Comparison of ENCODE assay signal across 8 cellular contexts in genomic region chr10:102714621-102715455, GRCh38. TPM values are rescaled to one million over a fixed set of nuclear protein-coding genes. Genes with fewer than 3 reads are reported as not detected.
A peak's percentile ranks its signal among the peaks of the same experiment; 100 is the strongest.
DNase-seq lines count a peak whose midpoint lies in the region; ATAC-seq and TF ChIP-seq lines count a peak whose summit lies in the region.

Gene SFXN2, plus strand, starts transcription at chr10:102714636. Its CDS starts 12,001 bp downstream, at chr10:102726637.

- H3K9me3 Mint-ChIP-seq in activated naive CD4-positive, alpha-beta T cell treated with anti-CD3 and anti-CD28 coated beads, Interleukin-2, amount 50 U/mL, for 24 hours: no peaks in the 10 kb centered on the region

- H3K79me2 ChIP-seq in PC-3 (ENCODE audit: low read length): peaks cover 19% of the 10 kb centered on the region; the same call in 1 of the 2 replicates

- DNase-seq in NCI-H1417 (lab: John Stamatoyannopoulos, UW) (peak in 2 of 3 experiments; percentile 12 to 81), NCI-H1417 treated with DMSO at 0.1 percent for 48 hours (lab: John Stamatoyannopoulos, UW) (no peak), PC-3 (peak; percentile 24), glomerular visceral epithelial cell (ENCODE audit: extremely low spot score) (no peak)
- DNase-seq in stimulated activated CD4-positive, alpha-beta T cell treated with anti-CD3 and anti-CD28 coated beads, Interleukin-2, amount 100 ng/mL, for 24 hours: peak; percentile 58 to 64

- H3K27ac Mint-ChIP-seq in activated naive CD4-positive, alpha-beta T cell treated with anti-CD3 and anti-CD28 coated beads, Interleukin-2, amount 50 U/mL, for 24 hours: peak within 1 kb of the TSS; percentile 93

- peaks cover 7% of the 10 kb centered on the region for H3K36me3 Mint-ChIP-seq in activated naive CD4-positive, alpha-beta T cell treated with anti-CD3 and anti-CD28 coated beads, Interleukin-2, amount 50 U/mL, for 24 hours

- peak within 1 kb of the TSS; percentile 93 for H3K4me3 Mint-ChIP-seq in activated naive CD4-positive, alpha-beta T cell treated with anti-CD3 and anti-CD28 coated beads, Interleukin-2, amount 50 U/mL, for 24 hours

- H3K27ac ChIP-seq in PC-3 (ENCODE audit: low read length): 0 out of 2 replicates have a peak within 1 kb of the TSS, but pooled peaks have one; percentile 34

- H3K4me3 ChIP-seq in PC-3 (ENCODE audit: low read length): peak within 1 kb of the TSS; percentile 79
- peak within 1 kb of the TSS; percentile 99 for H3K4me3 ChIP-seq in iPS-18c (ENCODE audit: insufficient read depth, low read depth, low read length)

- H3K27me3 ChIP-seq in PC-3 (ENCODE audit: low read length): no peaks in the 10 kb centered on the region

- ATAC-seq in HG02571 (IDR thresholded peaks at IDR 0.05; ENCODE audit: unreplicated experiment): peak; percentile 14
- peak; percentile 23 for ATAC-seq in PC-3

- H4K20me1 ChIP-seq in PC-3 (ENCODE audit: low read length): no peaks in the 10 kb centered on the region

- TF ChIP-seq CTCF in PC-3 (conservative IDR thresholded peaks at IDR 0.05; ENCODE audit: low read depth, low read length): 0 out of 2 replicates have a peak, but pooled peaks have one; percentile 23

- H3K9me3 ChIP-seq in PC-3 (ENCODE audit: low read length) (no peaks in the 10 kb centered on the region), iPS-18c (ENCODE audit: control insufficient read depth, insufficient read depth, low read length) (no peaks in the 10 kb centered on the region)

- H2AFZ ChIP-seq in PC-3 (ENCODE audit: low read length): peak within 1 kb of the TSS; percentile 94

- H3K27me3 Mint-ChIP-seq in activated naive CD4-positive, alpha-beta T cell treated with anti-CD3 and anti-CD28 coated beads, Interleukin-2, amount 50 U/mL, for 24 hours: no peaks in the 10 kb centered on the region

- H3F3A ChIP-seq in PC-3 (ENCODE audit: low read length, unreplicated experiment): no peaks in the 10 kb centered on the region

- H3K9ac ChIP-seq in PC-3 (ENCODE audit: low read length): peak within 1 kb of the TSS; percentile 89

- POLR2A ChIA-PET in PC-3 (lab: Charles Lee; ENCODE audit: unreplicated experiment): interaction anchor here (0.6 to 0.9 kb wide), 2 partner anchors 38 to 389 kb away, joined by 4 to 17 read pairs; no protein-coding TSS in a partner anchor

- CTCF ChIA-PET in PC-3 (lab: Charles Lee): interaction anchor here (1.2 kb wide), 1 partner anchor 46 kb away, joined by 4 read pairs; no protein-coding TSS in a partner anchor

- H3K9me2 ChIP-seq in PC-3 (replicated peaks; ENCODE audit: low read length): no peaks in the 10 kb centered on the region

- intact Hi-C loops in PC-3 (cut with micrococcal nuclease): loop anchor here (2.0 to 5.0 kb wide), 3 partner anchors 38 to 213 kb away; partner anchors contain the start of genes ACTR1A and SUFU

- H3K36me3 ChIP-seq in PC-3 (ENCODE audit: low read depth, low read length): no peaks in the 10 kb centered on the region

- peaks cover 18% of the 10 kb centered on the region for H3K4me1 ChIP-seq in PC-3 (ENCODE audit: insufficient read depth, low read length)

- peak within 1 kb of the TSS; percentile 99 for H3K4me2 ChIP-seq in PC-3 (ENCODE audit: low read length)

- TSS peak; percentile 58 for BruUV-seq in PC-3 (replicated peaks; lab: Mats Ljungman, UMichigan)

- peaks cover 52% of the 10 kb centered on the region for H3K4me1 Mint-ChIP-seq in activated naive CD4-positive, alpha-beta T cell treated with anti-CD3 and anti-CD28 coated beads, Interleukin-2, amount 50 U/mL, for 24 hours

RNA-seq across cellular contexts. Expression of gene SFXN2, which starts in this region (rescaled TPM):
- 7.5 and 10.3 TPM in 2 replicates for total RNA-seq in PC-3 (2014; rRNA removed)

Comparison
In these comparisons a context has a peak if more than half of its experiments do, and no peak if none do; other contexts are left out.
1. DNase-seq: peak in NCI-H1417 (2 of 3), PC-3 (single experiment) and stimulated activated CD4-positive, alpha-beta T cell treated with anti-CD3 and anti-CD28 coated beads, Interleukin-2, amount 100 ng/mL, for 24 hours (2 of 2); none in NCI-H1417 treated with DMSO at 0.1 percent for 48 hours (single experiment) and glomerular visceral epithelial cell (single experiment).